In genomic region chr1:206464456-206464964, GRCh38 we compare ENCODE assay signal across 10 cellular contexts.
DNase-seq lines count a peak whose midpoint lies in the region; ATAC-seq lines count a peak whose summit lies in the region.
"Had no signal": no experiment of that assay in that cellular context is flagged by ENCODE, and none has a peak within 500 bp of the region (broad histone marks: within the 10 kb centered on the region; RNA-seq: fewer than 3 reads in every experiment).

No MANE protein-coding gene starts in this region.

- peak; percentile 53 for DNase-seq in SIG-M5 treated with dmso at 0.1 percent for 504 hours (lab: John Stamatoyannopoulos, UW; ENCODE audit: unreplicated experiment)
- no peak for DNase-seq in SIG-M5 (lab: John Stamatoyannopoulos, UW)
- peak; percentile 65 for DNase-seq in SKM-1 treated with dmso at 0.1 percent for 144 hours (lab: John Stamatoyannopoulos, UW; ENCODE audit: unreplicated experiment)
- DNase-seq in fibroblast of gingiva (ENCODE audit: low read depth), result peak; percentile 92
- DNase-seq in skeletal muscle cell (ENCODE audit: low read depth), result peak; percentile 89
- DNase-seq in RPMI8226, result no peak
- DNase-seq: NCI-H2081 had no signal

- ATAC-seq in GM19467 (IDR thresholded peaks at IDR 0.05; ENCODE audit: unreplicated experiment), result no peak
- ATAC-seq in GM18907 (IDR thresholded peaks at IDR 0.05; ENCODE audit: unreplicated experiment), result no peak

- no peak overlapping the region for H3K4me3 ChIP-seq in skeletal muscle cell (ENCODE audit: low read depth, low read length)
- H3K4me3 ChIP-seq: tibial nerve had no signal

Comparison
In these comparisons a context has a peak if more than half of its experiments do, and no peak if none do; other contexts are left out.
1. DNase-seq: peak in SIG-M5 treated with dmso at 0.1 percent for 504 hours (single experiment), SKM-1 treated with dmso at 0.1 percent for 144 hours (single experiment), fibroblast of gingiva (single experiment) and skeletal muscle cell (single experiment); none in SIG-M5 (single experiment) and RPMI8226 (single experiment).